Comparison of ENCODE assay signal across 16 cellular contexts in the genomic region with DNA sequence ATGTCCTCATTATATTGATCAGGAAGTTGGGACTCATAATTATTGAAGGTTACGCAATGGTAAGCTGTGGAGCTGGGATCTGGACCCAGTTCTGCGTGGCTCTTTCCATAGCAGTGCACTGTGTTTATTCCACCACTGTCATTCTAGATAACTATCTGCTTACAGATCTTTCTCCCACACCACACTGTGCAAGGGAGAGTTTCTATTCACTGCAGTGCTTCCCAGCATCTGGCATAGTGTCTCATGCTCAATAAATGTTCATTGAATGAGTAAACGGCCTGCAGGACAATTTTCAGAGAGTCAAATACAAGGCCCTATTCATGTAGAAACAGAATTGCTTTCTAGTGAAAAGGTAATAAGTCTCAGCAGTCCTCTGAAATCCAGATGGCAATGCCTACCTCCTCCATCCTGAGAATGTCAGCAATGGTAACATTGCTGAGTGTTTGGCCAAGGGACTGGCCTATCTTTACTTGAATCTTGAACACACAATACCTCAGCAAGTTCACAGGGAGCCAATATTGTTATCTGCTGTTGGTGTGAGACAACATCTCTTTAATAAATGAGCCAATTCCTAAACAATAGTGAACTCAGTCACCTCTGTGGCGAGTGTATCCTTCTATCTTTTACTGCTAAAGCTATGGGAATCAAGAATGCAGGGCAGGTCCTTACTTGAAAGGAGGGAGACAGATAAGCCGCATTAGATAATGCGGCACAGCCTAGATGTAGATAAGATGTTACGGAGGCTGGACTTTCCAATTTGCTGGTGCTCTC.
A peak's percentile ranks its signal among the peaks of the same experiment; 100 is the strongest.
DNase-seq lines count a peak whose midpoint lies in the region; ATAC-seq and TF ChIP-seq lines count a peak whose summit lies in the region.
"Had no signal": no experiment of that assay in that cellular context is flagged by ENCODE, and none has a peak within 500 bp of the region (broad histone marks: within the 10 kb centered on the region; RNA-seq: fewer than 3 reads in every experiment).

No MANE protein-coding gene starts in this region.

- no peak for TF ChIP-seq POLR2A in suprapubic skin (IDR thresholded peaks at IDR 0.05)

- no peak for TF ChIP-seq CTCF in VCaP (conservative IDR thresholded peaks at IDR 0.05)
- no peak for TF ChIP-seq CTCF in smooth muscle cell (IDR thresholded peaks at IDR 0.05; ENCODE audit: borderline replicate concordance, insufficient read depth, poor library complexity, severe bottlenecking)
- TF ChIP-seq CTCF in suprapubic skin (IDR thresholded peaks at IDR 0.05), result no peak

- no peak for ATAC-seq in HG03571 (IDR thresholded peaks at IDR 0.05; ENCODE audit: unreplicated experiment)

- 16% methylated on average over 7 of the region's 7 CpGs for WGBS in smooth muscle cell (ENCODE audit: low lambda C conversion rate)
- 42% methylated on average over 7 of the region's 7 CpGs for WGBS in suprapubic skin

- H3K4me3 ChIP-seq in smooth muscle cell (no peak overlapping the region), suprapubic skin (no peak overlapping the region)
- H3K4me3 ChIP-seq: left ventricle myocardium inferior, thoracic aorta had no signal

- no peak for TF ChIP-seq EP300 in suprapubic skin (IDR thresholded peaks at IDR 0.05)

- H3K4me1 ChIP-seq in smooth muscle cell (ENCODE audit: low read depth), result peaks cover 26% of the 10 kb centered on the region
- peaks cover 16% of the 10 kb centered on the region for H3K4me1 ChIP-seq in suprapubic skin

- H3F3A ChIP-seq in smooth muscle cell (ENCODE audit: low read depth), result peaks cover 44% of the 10 kb centered on the region

- H3K9ac ChIP-seq in smooth muscle cell (ENCODE audit: low read depth), result peak overlapping the region; percentile 5

- no peaks in the 10 kb centered on the region for H3K79me2 ChIP-seq in smooth muscle cell (ENCODE audit: low read depth)

- H3K27ac ChIP-seq in VCaP (peak overlapping the region; percentile 78), smooth muscle cell (ENCODE audit: low read depth) (peak overlapping the region; percentile 77), suprapubic skin (no peak overlapping the region)
- H3K27ac ChIP-seq: left ventricle myocardium inferior, thoracic aorta had no signal

- H3K9me3 ChIP-seq in smooth muscle cell (replicated peaks; ENCODE audit: low read depth) (no peaks in the 10 kb centered on the region), suprapubic skin (no peaks in the 10 kb centered on the region)
- H3K9me3 ChIP-seq: left ventricle myocardium inferior, thoracic aorta had no signal

- no peaks in the 10 kb centered on the region for H3K27me3 ChIP-seq in smooth muscle cell (ENCODE audit: low read depth)
- no peaks in the 10 kb centered on the region for H3K27me3 ChIP-seq in suprapubic skin

- no peaks in the 10 kb centered on the region for H3K36me3 ChIP-seq in smooth muscle cell (ENCODE audit: low read depth)
- H3K36me3 ChIP-seq in suprapubic skin, result no peaks in the 10 kb centered on the region
- H3K36me3 ChIP-seq: left ventricle myocardium inferior, thoracic aorta had no signal

- no peaks in the 10 kb centered on the region for H4K20me1 ChIP-seq in smooth muscle cell (ENCODE audit: low read depth)

- peak overlapping the region; percentile 28 for H2AFZ ChIP-seq in smooth muscle cell (ENCODE audit: low read depth)

- H3K4me2 ChIP-seq in smooth muscle cell, result peak overlapping the region; percentile 70

- peak; percentile 6 for DNase-seq in DMS 273 (lab: John Stamatoyannopoulos, UW; ENCODE audit: unreplicated experiment)
- DNase-seq in DMS 273 treated with DMSO at 0.1 percent for 48 hours (lab: John Stamatoyannopoulos, UW), result no peak
- DNase-seq in iris pigment epithelial cell (ENCODE audit: low read depth), result peak; percentile 28
- DNase-seq in smooth muscle cell (lab: John Stamatoyannopoulos, UW; ENCODE audit: unreplicated experiment), result no peak
- no peak for DNase-seq in suprapubic skin (ENCODE audit: low spot score in 2 of 2)
- DNase-seq in HCEC 1CT, result no peak
- DNase-seq: 8988T; activated CD4-positive, CD25-positive, alpha-beta regulatory T cell treated with anti-CD3 and anti-CD28 coated beads, Interleukin-2, amount 50 U/mL, for 72 hours; activated T-cell treated with anti-CD3 and anti-CD28 coated beads, Interleukin-2, amount 50 U/mL, for 1 hour; amniotic stem cell; head of caudate nucleus; Karpas-422; left ventricle myocardium inferior had no signal

Comparison
In these comparisons a context has a peak if more than half of its experiments do, and no peak if none do; other contexts are left out.
1. DNase-seq: peak in DMS 273 (single experiment) and iris pigment epithelial cell (single experiment); none in DMS 273 treated with DMSO at 0.1 percent for 48 hours (single experiment), smooth muscle cell (single experiment), suprapubic skin (0 of 2) and HCEC 1CT (single experiment).